26 cellular contexts compared by ENCODE assay signal in genomic region chr10:16964571-16965241, GRCh38.
DNase-seq lines count a peak whose midpoint lies in the region; ATAC-seq and TF ChIP-seq lines count a peak whose summit lies in the region.
"Had no signal": no experiment of that assay in that cellular context is flagged by ENCODE, and none has a peak within 500 bp of the region (broad histone marks: within the 10 kb centered on the region; RNA-seq: fewer than 3 reads in every experiment).

No MANE protein-coding gene starts in this region.

- H4K20me1 ChIP-seq in GM23338 (replicated peaks; ENCODE audit: insufficient read depth): no peaks in the 10 kb centered on the region

- H3K4me3 Mint-ChIP-seq in GM23338: no peak overlapping the region
- H3K4me3 Mint-ChIP-seq: activated CD4-positive, alpha-beta memory T cell treated with anti-CD3 and anti-CD28 coated beads, Interleukin-2, amount 10 ng/mL, durations not matched to agents 7 days and 5 days; activated naive CD4-positive, alpha-beta T cell treated with anti-CD3 and anti-CD28 coated beads for 36 hours; mesothelial cell of epicardium; nephron progenitor cell; stimulated activated naive CD8-positive, alpha-beta T cell treated with anti-CD3 and anti-CD28 coated beads, Interleukin-15, Interleukin-2, amounts not matched to agents 100 ng/mL and 50 ng/mL, for 24 hours; T-helper 2 cell treated with Interferon-gamma antibody and Interleukin-4, amounts not matched to agents 5 μg/mL and 100 μg/mL, for 36 hours had no signal

- no peak overlapping the region for H3K9ac ChIP-seq in skeletal muscle satellite cell (ENCODE audit: low read depth, low read length)

- no peak overlapping the region for H3K27ac ChIP-seq in GM23338 (ENCODE audit: low read depth)
- no peak overlapping the region for H3K27ac ChIP-seq in gastroesophageal sphincter
- H3K27ac ChIP-seq: epithelial cell of prostate, PC-9, upper lobe of left lung had no signal

- TF ChIP-seq CTCF in GM23338 (conservative IDR thresholded peaks at IDR 0.05; ENCODE audit: low read depth in 2 of 2): no peak
- no peak for TF ChIP-seq CTCF in foreskin fibroblast (IDR thresholded peaks at IDR 0.05; ENCODE audit: low read depth, low read length)
- no peak for TF ChIP-seq CTCF in gastroesophageal sphincter (IDR thresholded peaks at IDR 0.05)

- H3K4me1 ChIP-seq in GM23338 (ENCODE audit: insufficient read depth) (peaks cover 9% of the 10 kb centered on the region; the same call in 1 of the 2 replicates), skeletal muscle satellite cell (ENCODE audit: control insufficient read depth, insufficient read depth, low read length) (peaks cover 45% of the 10 kb centered on the region), gastroesophageal sphincter (peaks cover 0 to 35% (median 6%) of the 10 kb centered on the region in 3 donors)

- TF ChIP-seq EP300 in gastroesophageal sphincter (IDR thresholded peaks at IDR 0.05): no peak

- H3K9me3 ChIP-seq in skeletal muscle satellite cell (replicated peaks; ENCODE audit: low read length) (no peaks in the 10 kb centered on the region), gastroesophageal sphincter (no peaks in the 10 kb centered on the region)
- H3K9me3 ChIP-seq: upper lobe of left lung had no signal

- no peaks in the 10 kb centered on the region for H3K9me3 Mint-ChIP-seq in GM23338
- H3K9me3 Mint-ChIP-seq: activated CD4-positive, alpha-beta memory T cell treated with anti-CD3 and anti-CD28 coated beads, Interleukin-2, amount 10 ng/mL, durations not matched to agents 7 days and 5 days; activated naive CD4-positive, alpha-beta T cell treated with anti-CD3 and anti-CD28 coated beads for 36 hours; mesothelial cell of epicardium; nephron progenitor cell; stimulated activated naive CD8-positive, alpha-beta T cell treated with anti-CD3 and anti-CD28 coated beads, Interleukin-15, Interleukin-2, amounts not matched to agents 100 ng/mL and 50 ng/mL, for 24 hours; T-helper 2 cell treated with Interferon-gamma antibody and Interleukin-4, amounts not matched to agents 5 μg/mL and 100 μg/mL, for 36 hours had no signal

- H3K36me3 ChIP-seq in GM23338 (ENCODE audit: insufficient read depth) (no peaks in the 10 kb centered on the region), skeletal muscle satellite cell (ENCODE audit: insufficient read depth, low read length) (no peaks in the 10 kb centered on the region), gastroesophageal sphincter (no peaks in the 10 kb centered on the region)
- H3K36me3 ChIP-seq: upper lobe of left lung had no signal

- no peaks in the 10 kb centered on the region for H3K79me2 ChIP-seq in GM23338 (replicated peaks; ENCODE audit: insufficient read depth)

- H3F3A ChIP-seq in GM23338 (replicated peaks; ENCODE audit: low read depth): no peaks in the 10 kb centered on the region

- H3K4me1 Mint-ChIP-seq in GM23338: peaks cover 34% of the 10 kb centered on the region

- H3K27me3 ChIP-seq in GM23338 (ENCODE audit: insufficient read depth): no peaks in the 10 kb centered on the region
- H3K27me3 ChIP-seq in skeletal muscle satellite cell (ENCODE audit: control insufficient read depth, insufficient read depth, low read length): no peaks in the 10 kb centered on the region
- no peaks in the 10 kb centered on the region for H3K27me3 ChIP-seq in gastroesophageal sphincter
- H3K27me3 ChIP-seq: upper lobe of left lung had no signal

- peaks cover 2% of the 10 kb centered on the region for H3K27me3 Mint-ChIP-seq in GM23338 (ENCODE audit: insufficient read depth, low read depth, poor library complexity)
- H3K27me3 Mint-ChIP-seq: stimulated activated naive CD8-positive, alpha-beta T cell treated with anti-CD3 and anti-CD28 coated beads, Interleukin-15, Interleukin-2, amounts not matched to agents 100 ng/mL and 50 ng/mL, for 24 hours had no signal

- no peaks in the 10 kb centered on the region for H3K36me3 Mint-ChIP-seq in GM23338 (ENCODE audit: low read depth)
- H3K36me3 Mint-ChIP-seq: mesothelial cell of epicardium had no signal

- no peak overlapping the region; the same call in 1 of the 2 replicates for H3K27ac Mint-ChIP-seq in GM23338
- H3K27ac Mint-ChIP-seq: activated CD4-positive, alpha-beta memory T cell treated with anti-CD3 and anti-CD28 coated beads, Interleukin-2, amount 10 ng/mL, durations not matched to agents 7 days and 5 days; activated naive CD4-positive, alpha-beta T cell treated with anti-CD3 and anti-CD28 coated beads for 36 hours; mesothelial cell of epicardium; nephron progenitor cell; stimulated activated naive CD8-positive, alpha-beta T cell treated with anti-CD3 and anti-CD28 coated beads, Interleukin-15, Interleukin-2, amounts not matched to agents 100 ng/mL and 50 ng/mL, for 24 hours; T-helper 2 cell treated with Interferon-gamma antibody and Interleukin-4, amounts not matched to agents 5 μg/mL and 100 μg/mL, for 36 hours had no signal

- H3K4me3 ChIP-seq in GM23338 (no peak overlapping the region), foreskin fibroblast (ENCODE audit: low read depth in 1 of 2, low read length in 2 of 2) (no peak overlapping the region), skeletal muscle satellite cell (ENCODE audit: low read length) (no peak overlapping the region), gastroesophageal sphincter (no peak overlapping the region)
- H3K4me3 ChIP-seq: PC-9, upper lobe of left lung had no signal

- TF ChIP-seq POLR2A in gastroesophageal sphincter (IDR thresholded peaks at IDR 0.05): no peak

- H3K4me2 ChIP-seq in GM23338: no peak overlapping the region
- H3K4me2 ChIP-seq in skeletal muscle satellite cell (ENCODE audit: low read length): peak overlapping the region; percentile 39
- H3K4me2 ChIP-seq: PC-9 had no signal

- ATAC-seq in GM23338: no peak
- no peak for ATAC-seq in HG03469 (IDR thresholded peaks at IDR 0.05; ENCODE audit: unreplicated experiment)
- no peak for ATAC-seq in gastroesophageal sphincter
- no peak for ATAC-seq in GM21423 (IDR thresholded peaks at IDR 0.05; ENCODE audit: unreplicated experiment)
- ATAC-seq: left lobe of liver had no signal

- 73 to 78% methylated on average over 8 to 13 of the region's 13 CpGs for WGBS in gastroesophageal sphincter (ENCODE audit: low coverage in 1 of 2), 2 donors

- peaks cover 14% of the 10 kb centered on the region; the same call in 1 of the 2 replicates for H3K9me2 ChIP-seq in GM23338 (ENCODE audit: insufficient read depth)

- DNase-seq in GM23338 (ENCODE audit: low spot score) (no peak), SK-N-DZ (ENCODE audit: low spot score) (peak; percentile 15), foreskin fibroblast (peak; percentile 79 to 86), activated gamma-delta T cell treated with Interleukin-2 at 50 U/mL for 16 hours (no peak)
- DNase-seq: activated CD4-positive, alpha-beta memory T cell treated with anti-CD3 and anti-CD28 coated beads, Interleukin-2, amount 10 ng/mL, durations not matched to agents 7 days and 5 days; activated CD4-positive, CD25-positive, alpha-beta regulatory T cell; activated naive CD4-positive, alpha-beta T cell treated with anti-CD3 and anti-CD28 coated beads for 36 hours; central memory CD4-positive, alpha-beta T cell; COR-L47; NCI-H1417 treated with DMSO at 0.1 percent for 48 hours; NCI-H2171 treated with DMSO at 0.1 percent for 48 hours; NCI-H774; nephron progenitor cell; PC-9; small intestine; stimulated activated CD4-positive, alpha-beta T cell treated with anti-CD3 and anti-CD28 coated beads, Interleukin-4, amount 100 ng/mL, for 1 hour; upper lobe of left lung had no signal

- H2AFZ ChIP-seq in GM23338: peak overlapping the region; percentile 43; the same call in 1 of the 2 replicates
- H2AFZ ChIP-seq: PC-9 had no signal

TF ChIP-seq in GM23338, 12 proteins besides CTCF, POLR2A, EP300 and RAD21 (continues in another document):
- no peak for TF ChIP-seq ZNF114 (CRISPR knock-in tag; IDR thresholded peaks at IDR 0.05)
- TF ChIP-seq EZH2phosphoT487 (IDR thresholded peaks at IDR 0.05; ENCODE audit: unreplicated experiment): no peak
- no peak for TF ChIP-seq EZH2 (IDR thresholded peaks at IDR 0.05; ENCODE audit: low read depth, unreplicated experiment)
- no peak for TF ChIP-seq JUNB (IDR thresholded peaks at IDR 0.05; ENCODE audit: unreplicated experiment)
- TF ChIP-seq POLR2AphosphoS5 (IDR thresholded peaks at IDR 0.05; ENCODE audit: low read depth): no peak
- no peak for TF ChIP-seq ZNF331 (CRISPR knock-in tag; IDR thresholded peaks at IDR 0.05; ENCODE audit: low read depth)
- no peak for TF ChIP-seq STAT1 (IDR thresholded peaks at IDR 0.05; ENCODE audit: unreplicated experiment)
- TF ChIP-seq, protein P1, sequence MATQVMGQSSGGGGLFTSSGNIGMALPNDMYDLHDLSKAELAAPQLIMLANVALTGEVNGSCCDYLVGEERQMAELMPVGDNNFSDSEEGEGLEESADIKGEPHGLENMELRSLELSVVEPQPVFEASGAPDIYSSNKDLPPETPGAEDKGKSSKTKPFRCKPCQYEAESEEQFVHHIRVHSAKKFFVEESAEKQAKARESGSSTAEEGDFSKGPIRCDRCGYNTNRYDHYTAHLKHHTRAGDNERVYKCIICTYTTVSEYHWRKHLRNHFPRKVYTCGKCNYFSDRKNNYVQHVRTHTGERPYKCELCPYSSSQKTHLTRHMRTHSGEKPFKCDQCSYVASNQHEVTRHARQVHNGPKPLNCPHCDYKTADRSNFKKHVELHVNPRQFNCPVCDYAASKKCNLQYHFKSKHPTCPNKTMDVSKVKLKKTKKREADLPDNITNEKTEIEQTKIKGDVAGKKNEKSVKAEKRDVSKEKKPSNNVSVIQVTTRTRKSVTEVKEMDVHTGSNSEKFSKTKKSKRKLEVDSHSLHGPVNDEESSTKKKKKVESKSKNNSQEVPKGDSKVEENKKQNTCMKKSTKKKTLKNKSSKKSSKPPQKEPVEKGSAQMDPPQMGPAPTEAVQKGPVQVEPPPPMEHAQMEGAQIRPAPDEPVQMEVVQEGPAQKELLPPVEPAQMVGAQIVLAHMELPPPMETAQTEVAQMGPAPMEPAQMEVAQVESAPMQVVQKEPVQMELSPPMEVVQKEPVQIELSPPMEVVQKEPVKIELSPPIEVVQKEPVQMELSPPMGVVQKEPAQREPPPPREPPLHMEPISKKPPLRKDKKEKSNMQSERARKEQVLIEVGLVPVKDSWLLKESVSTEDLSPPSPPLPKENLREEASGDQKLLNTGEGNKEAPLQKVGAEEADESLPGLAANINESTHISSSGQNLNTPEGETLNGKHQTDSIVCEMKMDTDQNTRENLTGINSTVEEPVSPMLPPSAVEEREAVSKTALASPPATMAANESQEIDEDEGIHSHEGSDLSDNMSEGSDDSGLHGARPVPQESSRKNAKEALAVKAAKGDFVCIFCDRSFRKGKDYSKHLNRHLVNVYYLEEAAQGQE (IDR thresholded peaks at IDR 0.05; ENCODE audit: unreplicated experiment): no peak

Comparison
In these comparisons a context has a peak if more than half of its experiments do, and no peak if none do; other contexts are left out.
1. DNase-seq: peak in SK-N-DZ (single experiment) and foreskin fibroblast (2 of 2); none in GM23338 (single experiment) and activated gamma-delta T cell treated with Interleukin-2 at 50 U/mL for 16 hours (single experiment).